In genomic region chr5:103598997-103599556, GRCh38 we compare ENCODE assay signal across 21 cellular contexts. TPM values are rescaled to one million over a fixed set of nuclear protein-coding genes. Genes with fewer than 3 reads are reported as not detected.
DNase-seq lines count a peak whose midpoint lies in the region; ATAC-seq, FAIRE-seq and TF ChIP-seq lines count a peak whose summit lies in the region.
"Had no signal": no experiment of that assay in that cellular context is flagged by ENCODE, and none has a peak within 500 bp of the region (broad histone marks: within the 10 kb centered on the region; RNA-seq: fewer than 3 reads in every experiment).

No MANE protein-coding gene starts in this region.

- H3K9me3 Mint-ChIP-seq in MCF 10A (ENCODE audit: unreplicated experiment): no peaks in the 10 kb centered on the region
- H3K9me3 Mint-ChIP-seq: CD8-positive, alpha-beta T cell had no signal

- no peak overlapping the region for H3K27ac Mint-ChIP-seq in MCF 10A (ENCODE audit: low read depth, unreplicated experiment)
- H3K27ac Mint-ChIP-seq: CD8-positive, alpha-beta T cell had no signal

- no peak for TF ChIP-seq RAD21 in GM12878 (IDR thresholded peaks at IDR 0.05; ENCODE audit: insufficient read depth, low read depth, low read length)

- intact Hi-C loops in GM12878 (cut with micrococcal nuclease; ENCODE audit: unreplicated experiment) (no loop called here), stomach (cut with DNase I; ENCODE audit: low total_unique reads) (no loop called here), MCF 10A (cut with micrococcal nuclease) (no loop called here)

- TF ChIP-seq CTCF in GM12878 (IDR thresholded peaks at IDR 0.05 in 2 of 3, conservative IDR thresholded peaks at IDR 0.05 in 1 of 3; ENCODE audit: control insufficient read depth in 2 of 3, extremely low read depth in 1 of 3, insufficient read depth in 1 of 3, low read depth in 3 of 3, low read length in 3 of 3) (no peak), stomach (IDR thresholded peaks at IDR 0.05) (no peak), MCF 10A (IDR thresholded peaks at IDR 0.05; ENCODE audit: unreplicated experiment) (no peak)

- no peak overlapping the region for H3K4me3 ChIP-seq in GM12878
- H3K4me3 ChIP-seq in stomach: no peak overlapping the region
- H3K4me3 ChIP-seq: A549, MG63 had no signal

- no peak overlapping the region for H3K4me3 Mint-ChIP-seq in MCF 10A (ENCODE audit: unreplicated experiment)
- H3K4me3 Mint-ChIP-seq: CD8-positive, alpha-beta T cell had no signal

- CTCF ChIA-PET in GM12878 (lab: Yijun Ruan, JAX): interaction anchor here (0.6 kb wide), 1 partner anchor 819 kb away, joined by 3 read pairs; no protein-coding TSS in a partner anchor
- CTCF ChIA-PET in MCF 10A (lab: Yijun Ruan, JAX): no interaction called here

- H3K4me1 Mint-ChIP-seq in MCF 10A (ENCODE audit: insufficient read depth, unreplicated experiment): no peaks in the 10 kb centered on the region

- SMC1A ChIA-PET in GM12878 (lab: Charles Lee; ENCODE audit: uncharacterized antibody, unreplicated experiment): no interaction called here

- no peaks in the 10 kb centered on the region for H3K4me1 ChIP-seq in GM12878 (ENCODE audit: control insufficient read depth, insufficient read depth, low read length)
- no peaks in the 10 kb centered on the region for H3K4me1 ChIP-seq in stomach
- H3K4me1 ChIP-seq: A549 had no signal

- no peaks in the 10 kb centered on the region for H4K20me1 ChIP-seq in GM12878 (ENCODE audit: control insufficient read depth, insufficient read depth)

- WGBS in GM12878 (ENCODE audit: insufficient coverage, insufficient replicate concordance, low lambda C conversion rate, missing lambda C conversion rate): 6% methylated on average over 3 of the region's 3 CpGs
- 76 to 85% (median 77%) methylated on average over 3 of the region's 3 CpGs for WGBS in stomach, 5 donors

- FAIRE-seq in GM12878 (lab: Jason Lieb, UNC): no peak
- FAIRE-seq: A549, D721Med had no signal

- POLR2A ChIA-PET in GM12878 (lab: Charles Lee): no interaction called here
- POLR2A ChIA-PET in MCF 10A (lab: Yijun Ruan, JAX): no interaction called here

- in situ Hi-C loops in GM12878 (cut with MboI): no loop called here

- H3K27ac ChIP-seq in GM12878 (ENCODE audit: control insufficient read depth, insufficient read depth): no peak overlapping the region
- H3K27ac ChIP-seq in stomach: no peak overlapping the region
- H3K27ac ChIP-seq: A549 had no signal

- H3K4me2 ChIP-seq in GM12878 (ENCODE audit: control insufficient read depth, insufficient read depth): no peak overlapping the region
- H3K4me2 ChIP-seq: A549 had no signal

- no peaks in the 10 kb centered on the region for H3K79me2 ChIP-seq in GM12878 (ENCODE audit: control insufficient read depth, insufficient read depth, low read length)

- TF ChIP-seq POLR2A in GM12878 (IDR thresholded peaks at IDR 0.05; ENCODE audit: low read depth, low read length): no peak
- no peak for TF ChIP-seq POLR2A in stomach (IDR thresholded peaks at IDR 0.05)

- H3K36me3 ChIP-seq in GM12878 (ENCODE audit: control insufficient read depth in 2 of 2, insufficient read depth in 2 of 2, low read length in 1 of 2): no peaks in the 10 kb centered on the region
- H3K36me3 ChIP-seq in stomach: no peaks in the 10 kb centered on the region
- H3K36me3 ChIP-seq: BE2C, MG63 had no signal

- TF ChIP-seq EP300 in GM12878 (IDR thresholded peaks at IDR 0.05; ENCODE audit: borderline replicate concordance in 1 of 2, control insufficient read depth in 1 of 2, low read depth in 2 of 2, low read length in 2 of 2) (no peak), stomach (IDR thresholded peaks at IDR 0.05) (no peak)

- ATAC-seq in GM21526 (IDR thresholded peaks at IDR 0.05; ENCODE audit: low FRiP score, unreplicated experiment): peak; percentile 58
- peak; percentile 52; the same call in 1 of the 3 replicates for ATAC-seq in GM12878
- ATAC-seq: A549; CD8-positive, alpha-beta T cell; HCT116 had no signal

- DNase-seq in AG20443 (ENCODE audit: low spot score) (peak; percentile 60), GM12878 (ENCODE audit: low read depth, low spot score) (no peak), myocyte (ENCODE audit: low read depth) (peak; percentile 57), NCI-H526 treated with DMSO at 0.1 percent for 48 hours (lab: John Stamatoyannopoulos, UW) (no peak), NCI-H1436 treated with DMSO at 0.1 percent for 48 hours (lab: John Stamatoyannopoulos, UW) (no peak), stomach (no peak), MCF 10A (ENCODE audit: unreplicated experiment) (no peak)
- DNase-seq: BE2C; CD8-positive, alpha-beta T cell; DMS79 treated with DMSO at 0.1 percent for 48 hours; GF-D8; MG63; NCI-H1105; NCI-H187; NCI-H2171; NCI-H510A; SIG-M5 had no signal

- BruUV-seq in GM12878 (replicated peaks; lab: Mats Ljungman, UMichigan) (no TSS peak), MCF 10A (replicated peaks; lab: Mats Ljungman, UMichigan) (no TSS peak)

- H3K27me3 ChIP-seq in GM12878 (replicated peaks in 1 of 2; ENCODE audit: control insufficient read depth in 2 of 2, insufficient read depth in 2 of 2, low read length in 1 of 2) (no peaks in the 10 kb centered on the region; a peak in 1 of 4 replicates), stomach (no peaks in the 10 kb centered on the region)
- H3K27me3 ChIP-seq: BE2C, MG63 had no signal

- no peak overlapping the region for H2AFZ ChIP-seq in GM12878 (ENCODE audit: control insufficient read depth, low read depth, low read length)

- RAD21 ChIA-PET in GM12878 (lab: Charles Lee; ENCODE audit: unreplicated experiment): no interaction called here

- no peaks in the 10 kb centered on the region for H3K36me3 Mint-ChIP-seq in MCF 10A (ENCODE audit: insufficient read depth, unreplicated experiment)
- H3K36me3 Mint-ChIP-seq: CD8-positive, alpha-beta T cell had no signal

- no peaks in the 10 kb centered on the region for H3K27me3 Mint-ChIP-seq in MCF 10A (ENCODE audit: insufficient read depth, unreplicated experiment)

- H3K9ac ChIP-seq in GM12878 (ENCODE audit: control insufficient read depth, insufficient read depth, low read length): no peak overlapping the region

- H3K9me3 ChIP-seq in GM12878 (replicated peaks; ENCODE audit: control insufficient read depth, insufficient read depth, low read length): no peaks in the 10 kb centered on the region
- H3K9me3 ChIP-seq in stomach: no peaks in the 10 kb centered on the region
- H3K9me3 ChIP-seq: A549, BE2C, MG63 had no signal

TF ChIP-seq in GM12878, 131 proteins besides CTCF, POLR2A, EP300 and RAD21 (continues in another document):
- TF ChIP-seq POLR2AphosphoS5 (IDR thresholded peaks at IDR 0.05; ENCODE audit: low read length): no peak
- TF ChIP-seq ZNF24 (IDR thresholded peaks at IDR 0.05): no peak
- no peak for TF ChIP-seq HCFC1 (IDR thresholded peaks at IDR 0.05; ENCODE audit: low read length)
- no peak for TF ChIP-seq CHD1 (IDR thresholded peaks at IDR 0.05; ENCODE audit: low read depth, low read length)
- TF ChIP-seq ZNF217 (IDR thresholded peaks at IDR 0.05): no peak
- no peak for TF ChIP-seq HDAC6 (IDR thresholded peaks at IDR 0.05; ENCODE audit: unreplicated experiment)
- TF ChIP-seq ZBTB33 (IDR thresholded peaks at IDR 0.05): no peak
- TF ChIP-seq BACH1 (IDR thresholded peaks at IDR 0.05; ENCODE audit: borderline replicate concordance): no peak

RNA-seq across cellular contexts. Expression of gene NUDT12, which starts 36.5 kb away (rescaled TPM):
- total RNA-seq in GM12878 (2013; cell fraction: nucleolus; rRNA removed): 25.6 and 26.9 TPM in 2 replicates
- total RNA-seq in GM12878 (2014; rRNA removed) (3.8 and 5.4 TPM in 2 replicates), GM12878 (2014; rRNA removed; fragmentation: Illumina TruSeq; extraction: Trizol) (5.8 and 5.9 TPM in 2 replicates), GM12878 (2021) (3.9 and 5.2 TPM in 2 replicates), myocyte (20.2 and 26.7 TPM in 2 replicates), stomach (10 to 100 TPM in 1 of 5 donors, 1 to 10 TPM in 4; 3.2 to 37.1 (median 7.8) TPM), MCF 10A (2022) (11.4 and 11.5 TPM in 2 replicates)
- polyA plus RNA-seq in GM12878 (2011; ENCODE audit: low read depth): 1.2 TPM
- polyA plus RNA-seq in GM12878 (2011; rRNA removed) (9.0 and 16.3 TPM in 2 replicates), GM12878 (2014; fragmentation: Illumina TruSeq; extraction: Trizol) (5.9 and 7.8 TPM in 2 replicates), GM12878 (2014; fragmentation: Nextera tagmentation; extraction: Ambion mirVana) (1 to 10 TPM; 4.5 to 5.0 TPM), GM12878 (2014; rRNA removed) (2.6 and 2.9 TPM in 2 replicates), GM12878 (2016; fragmentation: Nextera tagmentation; extraction: Ambion mirVana) (1 to 10 TPM; 5.1 to 5.2 TPM), stomach (10 to 100 TPM in 1 of 3 donors, 1 to 10 TPM in 2; 6.7 to 11.6 (median 8.2) TPM)
- 2.2 and 2.4 TPM in 2 replicates for polyA plus RNA-seq in GM12878 (2011; cell fraction: cytosol; rRNA removed)
- 9.4 and 13.1 TPM in 2 replicates for polyA plus RNA-seq in GM12878 (2011; cell fraction: nucleus; rRNA removed)
- polyA plus RNA-seq in GM12878 (2012): 2.0 and 3.2 TPM in 2 replicates
- 2.1 and 3.1 TPM in 2 replicates for polyA minus RNA-seq in GM12878 (2011; rRNA and poly(A)+ RNA removed)
- 1.3 and 1.7 TPM in 2 replicates for polyA minus RNA-seq in GM12878 (2011; cell fraction: cytosol; rRNA and poly(A)+ RNA removed)
- 2.3 and 3.6 TPM in 2 replicates for polyA minus RNA-seq in GM12878 (2011; cell fraction: nucleus; rRNA and poly(A)+ RNA removed)
- polyA plus RNA-seq in myocyte (2012): 4.1 TPM

Comparison
In these comparisons a context has a peak if more than half of its experiments do, and no peak if none do; other contexts are left out.
1. DNase-seq: peak in AG20443 (single experiment) and myocyte (single experiment); none in GM12878 (single experiment), NCI-H526 treated with DMSO at 0.1 percent for 48 hours (single experiment), NCI-H1436 treated with DMSO at 0.1 percent for 48 hours (single experiment), stomach (single experiment) and MCF 10A (single experiment).